Comparison of ENCODE assay signal across 11 cellular contexts in genomic region chr3:70999730-71000129, GRCh38.
DNase-seq lines count a peak whose midpoint lies in the region; ATAC-seq and TF ChIP-seq lines count a peak whose summit lies in the region.
"Had no signal": no experiment of that assay in that cellular context is flagged by ENCODE, and none has a peak within 500 bp of the region (broad histone marks: within the 10 kb centered on the region; RNA-seq: fewer than 3 reads in every experiment).

No MANE protein-coding gene starts in this region.

- no peaks in the 10 kb centered on the region for H4K20me1 ChIP-seq in SK-N-SH (ENCODE audit: insufficient read depth)

- H3K27ac ChIP-seq in heart left ventricle (peak overlapping the region in 1 of 12 donors; percentile 23), right atrium auricular region (no peak overlapping the region), SK-N-SH (ENCODE audit: low read depth in 2 of 2, low read length in 1 of 2) (peak overlapping the region; percentile 73 to 75), upper lobe of right lung (no peak overlapping the region)

- ATAC-seq in heart left ventricle, result peak in 3 of 4 donors; percentile 68 to 83 (median 73)
- peak; percentile 83 for ATAC-seq in upper lobe of right lung
- no peak for ATAC-seq in HG02970 (IDR thresholded peaks at IDR 0.05; ENCODE audit: low FRiP score, unreplicated experiment)

- H3K27me3 ChIP-seq in heart left ventricle (no peaks in the 10 kb centered on the region), right atrium auricular region (no peaks in the 10 kb centered on the region), SK-N-SH (ENCODE audit: insufficient read depth) (no peaks in the 10 kb centered on the region), upper lobe of right lung (no peaks in the 10 kb centered on the region)

- peak in 1 of 2 experiments; percentile 53; a peak in 1 of 4 replicates for TF ChIP-seq EP300 in SK-N-SH (IDR thresholded peaks at IDR 0.05; ENCODE audit: borderline replicate concordance in 1 of 2, low read depth in 1 of 2, low read length in 1 of 2)

- no peaks in the 10 kb centered on the region for H3K9me2 ChIP-seq in SK-N-SH

- DNase-seq in heart left ventricle, result no peak
- no peak for DNase-seq in right atrium auricular region (ENCODE audit: low spot score)
- peak; percentile 40 for DNase-seq in SK-N-SH
- DNase-seq in fibroblast of mammary gland (ENCODE audit: low read depth), result peak; percentile 85
- no peak for DNase-seq in upper lobe of right lung
- no peak for DNase-seq in SK-N-DZ (ENCODE audit: low spot score)
- no peak for DNase-seq in T-helper 1 cell
- DNase-seq: activated naive CD4-positive, alpha-beta T cell treated with anti-CD3 and anti-CD28 coated beads for 36 hours; Karpas-422; NCI-H82 had no signal

- 44 to 62% (median 54%) methylated on average over 4 of the region's 4 CpGs for WGBS in heart left ventricle, 4 donors
- 8% methylated on average over 4 of the region's 4 CpGs for WGBS in SK-N-SH (ENCODE audit: low lambda C conversion rate)

- intact Hi-C loops in heart left ventricle (cut with DNase I), result loop anchor here in 7 of 10 donors (10.0 kb wide), 4 partner anchors 65 to 585 kb away; partner anchors contain the start of gene FOXP1 (in 6 of the 7)
- intact Hi-C loops in upper lobe of right lung (cut with DNase I), result no loop called here

- H3K4me2 ChIP-seq in SK-N-SH, result peak overlapping the region; percentile 6; the same call in 1 of the 2 replicates

- H3K4me1 ChIP-seq in heart left ventricle (peaks cover 0 to 32% (median 7%) of the 10 kb centered on the region in 12 donors), right atrium auricular region (peaks cover 0 to 24% of the 10 kb centered on the region in 2 donors), SK-N-SH (ENCODE audit: control insufficient read depth in 1 of 2, insufficient read depth in 2 of 2, low read depth in 1 of 2, low read length in 1 of 2) (peaks cover 16 to 42% of the 10 kb centered on the region in 2 experiments), upper lobe of right lung (peaks cover 7% of the 10 kb centered on the region)

- H3K9me3 ChIP-seq in heart left ventricle (no peaks in the 10 kb centered on the region), right atrium auricular region (no peaks in the 10 kb centered on the region), SK-N-SH (no peaks in the 10 kb centered on the region), upper lobe of right lung (no peaks in the 10 kb centered on the region)

- TF ChIP-seq CTCF in heart left ventricle (IDR thresholded peaks at IDR 0.05) (no peak), right atrium auricular region (IDR thresholded peaks at IDR 0.05) (no peak), SK-N-SH (IDR thresholded peaks at IDR 0.05) (no peak), fibroblast of mammary gland (conservative IDR thresholded peaks at IDR 0.05; ENCODE audit: control insufficient read depth, insufficient read depth, low read depth, low read length) (no peak), upper lobe of right lung (IDR thresholded peaks at IDR 0.05) (no peak)

- CTCF ChIA-PET in SK-N-SH (lab: Yijun Ruan, JAX), result interaction anchor here (1.1 kb wide), 1 partner anchor 398 kb away, joined by 3 read pairs; no protein-coding TSS in a partner anchor

- H3K36me3 ChIP-seq in heart left ventricle, result peaks cover 0 to 61% (median 35%) of the 10 kb centered on the region in 9 donors
- H3K36me3 ChIP-seq in right atrium auricular region, result peaks cover 14% of the 10 kb centered on the region
- peaks cover 2 to 41% of the 10 kb centered on the region in 2 experiments for H3K36me3 ChIP-seq in SK-N-SH (replicated peaks in 1 of 2; ENCODE audit: control insufficient read depth in 1 of 2, insufficient read depth in 2 of 2, low read length in 1 of 2)
- peaks cover 32% of the 10 kb centered on the region for H3K36me3 ChIP-seq in upper lobe of right lung

- TF ChIP-seq POLR2A in heart left ventricle (IDR thresholded peaks at IDR 0.05), result no peak

- no peak for TF ChIP-seq RAD21 in SK-N-SH (IDR thresholded peaks at IDR 0.05; ENCODE audit: low read length)

- no peak overlapping the region for H2AFZ ChIP-seq in SK-N-SH (ENCODE audit: low read depth)

- H3K79me2 ChIP-seq in SK-N-SH (ENCODE audit: insufficient read depth), result peaks cover 93% of the 10 kb centered on the region

- no peak overlapping the region for H3K9ac ChIP-seq in SK-N-SH

- H3F3A ChIP-seq in SK-N-SH (replicated peaks; ENCODE audit: insufficient read depth), result peaks cover 35% of the 10 kb centered on the region

- H3K4me3 ChIP-seq in heart left ventricle (no peak overlapping the region), right atrium auricular region (no peak overlapping the region), SK-N-SH (ENCODE audit: low read depth in 2 of 2, low read length in 1 of 2) (no peak overlapping the region), fibroblast of mammary gland (ENCODE audit: control insufficient read depth, low read depth, low read length) (no peak overlapping the region), upper lobe of right lung (no peak overlapping the region)

- POLR2A ChIA-PET in SK-N-SH (lab: Yijun Ruan, JAX), result no interaction called here

TF ChIP-seq in SK-N-SH, 30 proteins besides CTCF, POLR2A, EP300 and RAD21 (continues in another document):
- TF ChIP-seq REST (IDR thresholded peaks at IDR 0.05; ENCODE audit: low read depth, low read length) (no peak), RCOR1 (IDR thresholded peaks at IDR 0.05; ENCODE audit: low read length) (peak; percentile 81), FOXJ3 (CRISPR knock-in tag; IDR thresholded peaks at IDR 0.05) (no peak), FOSL2 (IDR thresholded peaks at IDR 0.05; ENCODE audit: borderline replicate concordance, low read depth) (peak; percentile 79), EZH2phosphoT487 (IDR thresholded peaks at IDR 0.05; ENCODE audit: borderline replicate concordance, low read depth) (no peak), SMC3 (IDR thresholded peaks at IDR 0.05; ENCODE audit: low read depth, low read length) (no peak; the same call in 1 of the 2 replicates), MXI1 (IDR thresholded peaks at IDR 0.05; ENCODE audit: low read depth, low read length) (no peak; the same call in 1 of the 2 replicates), GATA2 (CRISPR knock-in tag; IDR thresholded peaks at IDR 0.05) (peak; percentile 60), RFX5 (IDR thresholded peaks at IDR 0.05; ENCODE audit: low read length) (no peak), IRF3 (IDR thresholded peaks at IDR 0.05; ENCODE audit: low read depth, low read length) (no peak), MAX (IDR thresholded peaks at IDR 0.05; ENCODE audit: low read depth) (no peak), POLR2AphosphoS5 (IDR thresholded peaks at IDR 0.05; ENCODE audit: low read depth, low read length) (peak; percentile 23; the same call in 1 of the 2 replicates), MEF2A (IDR thresholded peaks at IDR 0.05; ENCODE audit: borderline replicate concordance, low read depth) (no peak), TCF12 (IDR thresholded peaks at IDR 0.05) (peak; percentile 67), USF1 (IDR thresholded peaks at IDR 0.05; ENCODE audit: borderline replicate concordance, low read depth) (no peak), TEAD4 (IDR thresholded peaks at IDR 0.05; ENCODE audit: borderline replicate concordance, insufficient read depth) (0 out of 2 replicates have a peak, but pooled peaks have one; percentile 8), JUND (IDR thresholded peaks at IDR 0.05) (peak; percentile 64), GABPA (IDR thresholded peaks at IDR 0.05; ENCODE audit: low read depth) (no peak), NRF1 (IDR thresholded peaks at IDR 0.05; ENCODE audit: low read depth, low read length) (no peak)

Comparison
In these comparisons a context has a peak if more than half of its experiments do, and no peak if none do; other contexts are left out.
1. DNase-seq: peak in SK-N-SH (single experiment) and fibroblast of mammary gland (single experiment); none in heart left ventricle (0 of 5), right atrium auricular region (single experiment), upper lobe of right lung (single experiment), SK-N-DZ (single experiment) and T-helper 1 cell (0 of 5).
2. H3K27ac ChIP-seq: peak in SK-N-SH (2 of 2); none in right atrium auricular region (0 of 2) and upper lobe of right lung (single experiment).